ENCODE assay signal across 8 cellular contexts in the genomic region with DNA sequence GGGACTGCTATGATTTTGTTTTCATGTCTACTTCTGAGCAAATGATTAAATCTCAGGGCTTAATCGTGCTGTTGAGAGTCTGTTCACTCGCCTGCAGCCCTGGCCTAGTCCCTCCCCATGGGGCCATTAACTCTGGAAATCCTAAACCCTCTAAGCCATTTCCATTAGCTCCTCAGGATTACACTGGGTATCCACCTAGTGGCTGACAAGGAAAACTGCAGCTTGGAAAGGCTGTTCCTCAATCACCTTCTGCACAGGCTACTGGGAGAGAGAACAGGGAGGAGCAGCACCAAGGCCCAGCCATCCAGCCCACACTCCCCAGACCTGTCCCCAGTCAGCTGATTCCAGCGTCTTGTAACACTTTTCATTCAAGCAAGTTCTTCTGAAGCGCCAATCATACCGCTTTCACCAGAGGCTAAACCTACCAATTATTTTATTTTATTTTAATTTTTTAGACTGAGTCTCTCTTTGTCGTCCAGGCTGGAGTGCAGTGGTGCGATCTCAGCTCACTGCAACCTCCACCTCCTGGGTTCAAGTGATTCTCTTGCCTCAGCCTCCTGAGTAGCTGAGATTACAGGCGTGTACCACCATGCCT. TPM values are rescaled to one million over a fixed set of nuclear protein-coding genes. Genes with fewer than 3 reads are reported as not detected.
DNase-seq lines count a peak whose midpoint lies in the region; ATAC-seq and TF ChIP-seq lines count a peak whose summit lies in the region.

No MANE protein-coding gene starts in this region.

- no peaks in the 10 kb centered on the region for H3K36me3 Mint-ChIP-seq in naive thymus-derived CD4-positive, alpha-beta T cell
- no peaks in the 10 kb centered on the region for H3K36me3 Mint-ChIP-seq in activated T-helper 2 cell treated with anti-CD3 and anti-CD28 coated beads, Interferon-gamma antibody, Interleukin-2, Interleukin-4, amounts not matched to agents 10 μg/mL and 5 μg/mL and 100 μg/mL, durations not matched to agents 14 hours and 24 hours and 36 hours (ENCODE audit: low read depth)

- DNase-seq in A172 (ENCODE audit: low spot score), result peak; percentile 42
- DNase-seq in GM04503 (ENCODE audit: low read depth), result peak; percentile 9
- DNase-seq in NCI-H1436 treated with DMSO at 0.1 percent for 48 hours (lab: John Stamatoyannopoulos, UW), result peak; percentile 60
- peak; percentile 13 to 55 for DNase-seq in SW 1271 (lab: John Stamatoyannopoulos, UW)
- DNase-seq in erythroblast (lab: John Stamatoyannopoulos, UW), result peak; percentile 45 to 63
- DNase-seq in naive thymus-derived CD4-positive, alpha-beta T cell, result peak in 7 of 9 donors; percentile 10 to 50 (median 40)
- no peak for DNase-seq in activated T-helper 2 cell treated with anti-CD3 and anti-CD28 coated beads, Interferon-gamma antibody, Interleukin-2, Interleukin-4, amounts not matched to agents 10 μg/mL and 5 μg/mL and 100 μg/mL, durations not matched to agents 14 hours and 24 hours and 36 hours (ENCODE audit: low spot score)

- POLR2A ChIA-PET in naive thymus-derived CD4-positive, alpha-beta T cell (lab: Charles Lee), result interaction anchor here (0.7 to 2.7 kb wide), 5 partner anchors 32 to 319 kb away, joined by 3 to 13 read pairs (median 4); a partner anchor contains a TSS

- H3K4me3 ChIP-seq in naive thymus-derived CD4-positive, alpha-beta T cell (ENCODE audit: low read length), result no peak overlapping the region

- H3K27ac Mint-ChIP-seq in naive thymus-derived CD4-positive, alpha-beta T cell, result peak overlapping the region in 1 of 9 donors; percentile 60
- H3K27ac Mint-ChIP-seq in activated T-helper 2 cell treated with anti-CD3 and anti-CD28 coated beads, Interferon-gamma antibody, Interleukin-2, Interleukin-4, amounts not matched to agents 10 μg/mL and 5 μg/mL and 100 μg/mL, durations not matched to agents 14 hours and 24 hours and 36 hours, result no peak overlapping the region

- peaks cover 0 to 20% (median 0%) of the 10 kb centered on the region in 5 donors for H3K27me3 Mint-ChIP-seq in naive thymus-derived CD4-positive, alpha-beta T cell
- peaks cover 10% of the 10 kb centered on the region for H3K27me3 Mint-ChIP-seq in activated T-helper 2 cell treated with anti-CD3 and anti-CD28 coated beads, Interferon-gamma antibody, Interleukin-2, Interleukin-4, amounts not matched to agents 10 μg/mL and 5 μg/mL and 100 μg/mL, durations not matched to agents 14 hours and 24 hours and 36 hours (ENCODE audit: low read depth)

- intact Hi-C loops in naive thymus-derived CD4-positive, alpha-beta T cell (cut with micrococcal nuclease), result loop anchor here in 1 of 2 donors (1.0 kb wide), 2 partner anchors 75 to 214 kb away; a partner anchor contains a TSS
- intact Hi-C loops in activated T-helper 2 cell treated with anti-CD3 and anti-CD28 coated beads, Interferon-gamma antibody, Interleukin-2, Interleukin-4, amounts not matched to agents 10 μg/mL and 5 μg/mL and 100 μg/mL, durations not matched to agents 14 hours and 24 hours and 36 hours (cut with micrococcal nuclease), result loop anchor here (1.0 kb wide), 1 partner anchor 75 kb away; no protein-coding TSS in a partner anchor

- no peaks in the 10 kb centered on the region for H3K27me3 ChIP-seq in naive thymus-derived CD4-positive, alpha-beta T cell (ENCODE audit: control insufficient read depth in 2 of 2, insufficient read depth in 2 of 2, low read length in 2 of 2)

- no peaks in the 10 kb centered on the region for H3K4me1 ChIP-seq in naive thymus-derived CD4-positive, alpha-beta T cell (ENCODE audit: control insufficient read depth in 2 of 2, insufficient read depth in 2 of 2, low read length in 2 of 2)

- peak; percentile 64 for ATAC-seq in HG02610 (IDR thresholded peaks at IDR 0.05; ENCODE audit: unreplicated experiment)
- ATAC-seq in naive thymus-derived CD4-positive, alpha-beta T cell, result peak; percentile 68

- no peaks in the 10 kb centered on the region for H3K36me3 ChIP-seq in naive thymus-derived CD4-positive, alpha-beta T cell (ENCODE audit: control insufficient read depth in 2 of 3, insufficient read depth in 3 of 3, low read length in 3 of 3)

- CTCF ChIA-PET in naive thymus-derived CD4-positive, alpha-beta T cell (lab: Charles Lee), result interaction anchor here (0.6 to 11.0 kb wide), 27 partner anchors 9 to 488 kb away, joined by 3 to 564 read pairs (median 4); a partner anchor contains a TSS

- peaks cover 2 to 10% (median 9%) of the 10 kb centered on the region in 7 donors for H3K4me1 Mint-ChIP-seq in naive thymus-derived CD4-positive, alpha-beta T cell
- H3K4me1 Mint-ChIP-seq in activated T-helper 2 cell treated with anti-CD3 and anti-CD28 coated beads, Interferon-gamma antibody, Interleukin-2, Interleukin-4, amounts not matched to agents 10 μg/mL and 5 μg/mL and 100 μg/mL, durations not matched to agents 14 hours and 24 hours and 36 hours (ENCODE audit: low read depth), result peaks cover 7% of the 10 kb centered on the region

- no peak for TF ChIP-seq POLR2A in erythroblast (IDR thresholded peaks at IDR 0.05; ENCODE audit: low read length)

- H3K9me3 Mint-ChIP-seq in naive thymus-derived CD4-positive, alpha-beta T cell, result no peaks in the 10 kb centered on the region
- H3K9me3 Mint-ChIP-seq in activated T-helper 2 cell treated with anti-CD3 and anti-CD28 coated beads, Interferon-gamma antibody, Interleukin-2, Interleukin-4, amounts not matched to agents 10 μg/mL and 5 μg/mL and 100 μg/mL, durations not matched to agents 14 hours and 24 hours and 36 hours, result no peaks in the 10 kb centered on the region

- H3K27ac ChIP-seq in naive thymus-derived CD4-positive, alpha-beta T cell (ENCODE audit: low read depth, low read length), result no peak overlapping the region

- no peak overlapping the region for H3K4me3 Mint-ChIP-seq in naive thymus-derived CD4-positive, alpha-beta T cell
- no peak overlapping the region for H3K4me3 Mint-ChIP-seq in activated T-helper 2 cell treated with anti-CD3 and anti-CD28 coated beads, Interferon-gamma antibody, Interleukin-2, Interleukin-4, amounts not matched to agents 10 μg/mL and 5 μg/mL and 100 μg/mL, durations not matched to agents 14 hours and 24 hours and 36 hours (ENCODE audit: low read depth)

- H3K9me3 ChIP-seq in naive thymus-derived CD4-positive, alpha-beta T cell (ENCODE audit: control insufficient read depth in 2 of 3, low read length in 3 of 3), result no peaks in the 10 kb centered on the region

RNA-seq across cellular contexts. Expression of a gene that starts 48.7 kb away (rescaled TPM):
- total RNA-seq in A172 (2014; rRNA removed; shearing (Covaris generic)), result not detected in 2 replicates
- under 1 TPM in 1 of 5 experiments, not detected in 4; 0.11 TPM for total RNA-seq in naive thymus-derived CD4-positive, alpha-beta T cell
- polyA plus RNA-seq in naive thymus-derived CD4-positive, alpha-beta T cell, result not detected
- not detected in 2 replicates for total RNA-seq in activated T-helper 2 cell treated with anti-CD3 and anti-CD28 coated beads, Interferon-gamma antibody, Interleukin-2, Interleukin-4, amounts not matched to agents 10 μg/mL and 5 μg/mL and 100 μg/mL, durations not matched to agents 14 hours and 24 hours and 36 hours

RNA-seq across cellular contexts. Expression of a gene that starts 57.7 kb away (rescaled TPM):
- total RNA-seq in A172 (2014; rRNA removed; shearing (Covaris generic)), result not detected in 2 replicates
- total RNA-seq in naive thymus-derived CD4-positive, alpha-beta T cell, result not detected
- not detected for polyA plus RNA-seq in naive thymus-derived CD4-positive, alpha-beta T cell
- total RNA-seq in activated T-helper 2 cell treated with anti-CD3 and anti-CD28 coated beads, Interferon-gamma antibody, Interleukin-2, Interleukin-4, amounts not matched to agents 10 μg/mL and 5 μg/mL and 100 μg/mL, durations not matched to agents 14 hours and 24 hours and 36 hours, result not detected in 2 replicates
